1 cellular context compared by ENCODE assay signal in genomic region chr13:100128373-100128772, GRCh38.
TF ChIP-seq lines count a peak whose summit lies in the region.

No MANE protein-coding gene starts in this region.

TF ChIP-seq in HepG2, 621 proteins besides CTCF, POLR2A, EP300 and RAD21 (continued from another document):
- no peak for TF ChIP-seq SNAPC4 (CRISPR knock-in tag; IDR thresholded peaks at IDR 0.05)
- no peak for TF ChIP-seq HDAC6 (IDR thresholded peaks at IDR 0.05; ENCODE audit: low read depth, low read length)
- no peak for TF ChIP-seq ZNF30 (CRISPR knock-in tag; IDR thresholded peaks at IDR 0.05)
- no peak for TF ChIP-seq ZSCAN29 (CRISPR knock-in tag; conservative IDR thresholded peaks at IDR 0.05)
- peak; percentile 74 for TF ChIP-seq FOSL2 (CRISPR knock-in tag; IDR thresholded peaks at IDR 0.05)
- TF ChIP-seq, protein P1, sequence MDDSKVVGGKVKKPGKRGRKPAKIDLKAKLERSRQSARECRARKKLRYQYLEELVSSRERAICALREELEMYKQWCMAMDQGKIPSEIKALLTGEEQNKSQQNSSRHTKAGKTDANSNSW (CRISPR knock-in tag; IDR thresholded peaks at IDR 0.05; ENCODE audit: borderline replicate concordance) = no peak
- TF ChIP-seq ATF7-NPFF (CRISPR knock-in tag; IDR thresholded peaks at IDR 0.05; ENCODE audit: low read depth) = no peak
- no peak for TF ChIP-seq NAIF1 (CRISPR knock-in tag; IDR thresholded peaks at IDR 0.05; ENCODE audit: borderline replicate concordance)
- no peak for TF ChIP-seq JARID2 (CRISPR knock-in tag; IDR thresholded peaks at IDR 0.05; ENCODE audit: insufficient replicate concordance)
- TF ChIP-seq, protein P2, sequence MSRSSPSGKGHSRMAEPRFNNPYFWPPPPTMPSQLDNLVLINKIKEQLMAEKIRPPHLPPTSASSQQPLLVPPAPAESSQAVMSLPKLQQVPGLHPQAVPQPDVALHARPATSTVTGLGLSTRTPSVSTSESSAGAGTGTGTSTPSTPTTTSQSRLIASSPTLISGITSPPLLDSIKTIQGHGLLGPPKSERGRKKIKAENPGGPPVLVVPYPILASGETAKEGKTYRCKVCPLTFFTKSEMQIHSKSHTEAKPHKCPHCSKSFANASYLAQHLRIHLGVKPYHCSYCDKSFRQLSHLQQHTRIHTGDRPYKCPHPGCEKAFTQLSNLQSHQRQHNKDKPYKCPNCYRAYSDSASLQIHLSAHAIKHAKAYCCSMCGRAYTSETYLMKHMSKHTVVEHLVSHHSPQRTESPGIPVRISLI (CRISPR knock-in tag; IDR thresholded peaks at IDR 0.05; ENCODE audit: borderline replicate concordance) = no peak
- no peak for TF ChIP-seq CCAR2 (optimal IDR thresholded peaks at IDR 0.05; ENCODE audit: low read depth, low read length)
- no peak for TF ChIP-seq SMAD3 (CRISPR knock-in tag; IDR thresholded peaks at IDR 0.05)
- TF ChIP-seq HMGXB3 (CRISPR knock-in tag; IDR thresholded peaks at IDR 0.05; ENCODE audit: borderline replicate concordance) = no peak
- TF ChIP-seq ZNF567 (CRISPR knock-in tag; IDR thresholded peaks at IDR 0.05; ENCODE audit: borderline replicate concordance) = no peak
- no peak for TF ChIP-seq DR1 (CRISPR knock-in tag; IDR thresholded peaks at IDR 0.05)
- TF ChIP-seq, protein P3, sequence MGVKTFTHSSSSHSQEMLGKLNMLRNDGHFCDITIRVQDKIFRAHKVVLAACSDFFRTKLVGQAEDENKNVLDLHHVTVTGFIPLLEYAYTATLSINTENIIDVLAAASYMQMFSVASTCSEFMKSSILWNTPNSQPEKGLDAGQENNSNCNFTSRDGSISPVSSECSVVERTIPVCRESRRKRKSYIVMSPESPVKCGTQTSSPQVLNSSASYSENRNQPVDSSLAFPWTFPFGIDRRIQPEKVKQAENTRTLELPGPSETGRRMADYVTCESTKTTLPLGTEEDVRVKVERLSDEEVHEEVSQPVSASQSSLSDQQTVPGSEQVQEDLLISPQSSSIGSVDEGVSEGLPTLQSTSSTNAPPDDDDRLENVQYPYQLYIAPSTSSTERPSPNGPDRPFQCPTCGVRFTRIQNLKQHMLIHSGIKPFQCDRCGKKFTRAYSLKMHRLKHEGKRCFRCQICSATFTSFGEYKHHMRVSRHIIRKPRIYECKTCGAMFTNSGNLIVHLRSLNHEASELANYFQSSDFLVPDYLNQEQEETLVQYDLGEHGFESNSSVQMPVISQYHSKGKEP (CRISPR knock-in tag; IDR thresholded peaks at IDR 0.05) = no peak
